ENCODE assay signal across 8 cellular contexts in the genomic region with DNA sequence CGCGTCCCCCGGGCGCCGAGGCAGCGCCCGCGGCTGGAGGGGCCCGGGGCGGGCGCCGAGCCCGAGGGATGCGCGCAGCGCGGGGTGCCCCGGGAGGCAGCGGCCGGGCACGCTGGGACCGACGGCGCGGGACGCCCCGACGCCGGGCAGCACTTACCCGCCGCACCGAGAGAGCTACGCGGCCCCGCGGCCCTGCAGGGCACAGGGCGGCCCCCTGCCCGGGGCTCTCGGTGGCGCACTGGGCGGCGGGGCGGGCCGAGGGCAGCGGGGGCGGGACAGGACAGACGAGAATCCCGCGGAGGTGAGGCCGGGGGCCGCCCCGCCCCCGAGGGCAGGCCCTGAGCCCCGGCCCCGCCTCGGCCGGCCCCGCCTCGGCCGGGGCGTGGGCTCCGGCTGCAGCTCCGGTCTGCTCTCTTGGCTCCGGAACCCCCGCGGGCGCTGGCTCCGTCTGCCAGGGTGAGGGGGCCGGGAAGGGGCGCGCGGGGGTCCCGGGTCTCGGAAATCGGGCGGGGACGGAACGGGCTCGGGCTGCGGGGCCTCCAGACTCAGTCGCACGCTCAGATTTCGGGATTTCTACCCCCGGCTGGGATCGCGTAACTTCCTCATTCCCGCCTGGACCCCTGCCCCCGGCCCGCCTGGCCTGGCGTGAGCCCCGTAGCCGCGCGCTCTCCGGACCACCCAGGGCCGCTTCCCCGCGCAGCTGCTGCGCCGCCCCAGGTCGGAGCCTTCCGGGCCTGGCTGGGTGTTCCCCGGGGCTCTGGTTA. TPM values are rescaled to one million over a fixed set of nuclear protein-coding genes. Genes with fewer than 3 reads are reported as not detected.
A peak's percentile ranks its signal among the peaks of the same experiment; 100 is the strongest.
DNase-seq lines count a peak whose midpoint lies in the region; ATAC-seq and TF ChIP-seq lines count a peak whose summit lies in the region.

Gene PLD2, plus strand, starts transcription at position 383 of the 764 bp plus-strand sequence. CDS start 621 bp downstream, outside the sequence.

- peak within 1 kb of the TSS; percentile 58 to 90 for H3K4me3 ChIP-seq in gastroesophageal sphincter
- peak within 1 kb of the TSS; percentile 60 to 84 for H3K4me3 ChIP-seq in neutrophil (ENCODE audit: low read depth in 1 of 2, low read length in 1 of 2)
- peak within 1 kb of the TSS; percentile 68 to 78 (median 72) for H3K4me3 ChIP-seq in subcutaneous abdominal adipose tissue (ENCODE audit: low read depth in 1 of 5, low read length in 5 of 5)

- WGBS in gastroesophageal sphincter (ENCODE audit: low coverage in 1 of 2), 2 donors = 0% methylated on average over 2 of the region's 103 CpGs; no CpG with 5 or more reads in 1 of the 2 donors

- H3K36me3 Mint-ChIP-seq in activated naive CD4-positive, alpha-beta T cell treated with anti-CD3 and anti-CD28 coated beads for 36 hours (ENCODE audit: low read depth) = peaks cover 3% of the 10 kb centered on the region

- H3K9ac ChIP-seq in subcutaneous abdominal adipose tissue (ENCODE audit: low read length in 5 of 5) = peak within 1 kb of the TSS in 4 of 5 donors; percentile 64 to 70 (median 68)

- peak within 1 kb of the TSS; percentile 75 for H3K4me3 Mint-ChIP-seq in activated naive CD4-positive, alpha-beta T cell treated with anti-CD3 and anti-CD28 coated beads for 36 hours

- H3K4me1 Mint-ChIP-seq in activated naive CD4-positive, alpha-beta T cell treated with anti-CD3 and anti-CD28 coated beads for 36 hours (ENCODE audit: low read depth) = peaks cover 10% of the 10 kb centered on the region

- no peaks in the 10 kb centered on the region for H3K9me3 Mint-ChIP-seq in activated naive CD4-positive, alpha-beta T cell treated with anti-CD3 and anti-CD28 coated beads for 36 hours

- H3K27ac Mint-ChIP-seq in activated naive CD4-positive, alpha-beta T cell treated with anti-CD3 and anti-CD28 coated beads for 36 hours = peak within 1 kb of the TSS; percentile 36

- H3K9me3 ChIP-seq in gastroesophageal sphincter (no peaks in the 10 kb centered on the region), neutrophil (no peaks in the 10 kb centered on the region), subcutaneous abdominal adipose tissue (ENCODE audit: control insufficient read depth in 5 of 5, low read length in 5 of 5) (no peaks in the 10 kb centered on the region)

- CTCF ChIA-PET in activated naive CD4-positive, alpha-beta T cell treated with anti-CD3 and anti-CD28 coated beads for 36 hours (lab: Charles Lee) = interaction anchor here (1.5 to 2.8 kb wide), 2 partner anchors 17 to 19 kb away, joined by 3 to 10 read pairs; partner anchors contain the start of gene GLTPD2

- DNase-seq in DMS53 (lab: John Stamatoyannopoulos, UW) (peak; percentile 91), KBM-7 (peak; percentile 49), SK-MEL-5 (ENCODE audit: low read depth, low spot score) (peak; percentile 84)
- DNase-seq in activated naive CD4-positive, alpha-beta T cell treated with anti-CD3 and anti-CD28 coated beads for 36 hours = peak; percentile 91

- ATAC-seq in GM21529 (IDR thresholded peaks at IDR 0.05; ENCODE audit: unreplicated experiment) = peak; percentile 90
- peak; percentile 99 for ATAC-seq in gastroesophageal sphincter

- no peak for TF ChIP-seq EP300 in gastroesophageal sphincter (IDR thresholded peaks at IDR 0.05)

- peak within 1 kb of the TSS in 3 of 4 donors; percentile 69 to 83 (median 81) for H3K27ac ChIP-seq in gastroesophageal sphincter
- peak within 1 kb of the TSS; percentile 31 for H3K27ac ChIP-seq in neutrophil
- H3K27ac ChIP-seq in subcutaneous abdominal adipose tissue (ENCODE audit: low read depth, low read length) = no peak within 1 kb of the TSS

- intact Hi-C loops in activated naive CD4-positive, alpha-beta T cell treated with anti-CD3 and anti-CD28 coated beads for 36 hours (cut with micrococcal nuclease) = loop anchor here (1.0 kb wide), 3 partner anchors 17 to 97 kb away; partner anchors contain the start of genes ARRB2 and MINK1

- peak in 2 of 4 experiments; percentile 3 to 17 for TF ChIP-seq CTCF in gastroesophageal sphincter (IDR thresholded peaks at IDR 0.05)
- peak; percentile 37 for TF ChIP-seq CTCF in neutrophil (IDR thresholded peaks at IDR 0.05)

- H3K4me1 ChIP-seq in gastroesophageal sphincter (peaks cover 0 to 26% (median 11%) of the 10 kb centered on the region in 3 donors), neutrophil (ENCODE audit: control insufficient read depth in 1 of 2, insufficient read depth in 1 of 2, low read depth in 1 of 2, low read length in 1 of 2) (peaks cover 9 to 10% of the 10 kb centered on the region in 2 experiments), subcutaneous abdominal adipose tissue (ENCODE audit: control insufficient read depth in 5 of 5, insufficient read depth in 5 of 5, low read length in 5 of 5) (peaks cover 0 to 25% (median 18%) of the 10 kb centered on the region in 5 donors)

- TF ChIP-seq POLR2A in gastroesophageal sphincter (IDR thresholded peaks at IDR 0.05) = peak; percentile 42 to 46

- H3K27me3 ChIP-seq in gastroesophageal sphincter (no peaks in the 10 kb centered on the region), neutrophil (peaks cover 86% of the 10 kb centered on the region), subcutaneous abdominal adipose tissue (ENCODE audit: control insufficient read depth in 5 of 5, insufficient read depth in 4 of 5, low read length in 5 of 5) (no peaks in the 10 kb centered on the region)

- H3K27me3 Mint-ChIP-seq in activated naive CD4-positive, alpha-beta T cell treated with anti-CD3 and anti-CD28 coated beads for 36 hours (ENCODE audit: low read depth) = no peaks in the 10 kb centered on the region

- peaks cover 0 to 32% of the 10 kb centered on the region in 2 donors for H3K36me3 ChIP-seq in gastroesophageal sphincter
- H3K36me3 ChIP-seq in neutrophil = no peaks in the 10 kb centered on the region
- peaks cover 0 to 23% (median 16%) of the 10 kb centered on the region in 5 donors for H3K36me3 ChIP-seq in subcutaneous abdominal adipose tissue (ENCODE audit: control insufficient read depth in 5 of 5, insufficient read depth in 5 of 5, low read length in 5 of 5)

- in situ Hi-C loops in KBM-7 (cut with MboI; ENCODE audit: low pct_unique_long_range_greater_than_20kb, low sequenced_read_pairs) (no loop called here), SK-MEL-5 (cut with HindIII; ENCODE audit: low pct_unique_long_range_greater_than_20kb, low sequenced_read_pairs) (no loop called here)

RNA-seq across cellular contexts. Expression of gene PLD2, which starts in this region (rescaled TPM):
- total RNA-seq in SK-MEL-5 (2014; rRNA removed; shearing (Covaris generic)) = 10.2 and 10.5 TPM in 2 replicates
- 11.5 and 16.9 TPM in 2 replicates for polyA plus RNA-seq in SK-MEL-5 (2015; cell fraction: cytosol; rRNA removed)
- polyA plus RNA-seq in SK-MEL-5 (2015; cell fraction: nucleus; rRNA removed) = 53.9 and 74.2 TPM in 2 replicates
- total RNA-seq in activated naive CD4-positive, alpha-beta T cell treated with anti-CD3 and anti-CD28 coated beads for 36 hours = 10 to 100 TPM; 17.4 to 17.6 TPM
- total RNA-seq in gastroesophageal sphincter = 10 to 100 TPM; 10.2 to 21.3 (median 15.7) TPM
